In genomic region chr19:43638991-43639494, GRCh38 we compare ENCODE assay signal across 1 cellular context.
TF ChIP-seq lines count a peak whose summit lies in the region.

No MANE protein-coding gene starts in this region.

TF ChIP-seq in IMR-90, 13 proteins besides CTCF, POLR2A, EP300 and RAD21:
- TF ChIP-seq RFX5 (IDR thresholded peaks at IDR 0.05; ENCODE audit: low read depth, low read length) (no peak), RCOR1 (IDR thresholded peaks at IDR 0.05; ENCODE audit: insufficient replicate concordance, low read length) (no peak), NFE2L2 (IDR thresholded peaks at IDR 0.05; ENCODE audit: low read depth, low read length) (no peak), USF2 (IDR thresholded peaks at IDR 0.05; ENCODE audit: low read depth, low read length) (no peak), SMC3 (IDR thresholded peaks at IDR 0.05; ENCODE audit: low read depth, low read length) (no peak), ELK1 (IDR thresholded peaks at IDR 0.05; ENCODE audit: borderline replicate concordance, low read depth, low read length) (no peak), CHD1 (IDR thresholded peaks at IDR 0.05; ENCODE audit: low read depth, low read length) (no peak), FOS (IDR thresholded peaks at IDR 0.05; ENCODE audit: low read depth, low read length) (no peak), BHLHE40 (IDR thresholded peaks at IDR 0.05; ENCODE audit: low read depth, low read length) (no peak)
